Comparison of ENCODE assay signal across 9 cellular contexts in genomic region chr2:191638079-191638801, GRCh38.
A peak's percentile ranks its signal among the peaks of the same experiment; 100 is the strongest.
DNase-seq lines count a peak whose midpoint lies in the region; ATAC-seq and TF ChIP-seq lines count a peak whose summit lies in the region.
"Had no signal": no experiment of that assay in that cellular context is flagged by ENCODE, and none has a peak within 500 bp of the region (broad histone marks: within the 10 kb centered on the region; RNA-seq: fewer than 3 reads in every experiment).

No MANE protein-coding gene starts in this region.

- peak; percentile 32 for ATAC-seq in DND-41 (ENCODE audit: insufficient read depth, low read depth)
- peak; percentile 26 for ATAC-seq in GM21515 (IDR thresholded peaks at IDR 0.05; ENCODE audit: unreplicated experiment)
- ATAC-seq in stimulated activated naive CD8-positive, alpha-beta T cell treated with anti-CD3 and anti-CD28 coated beads, Interleukin-15, Interleukin-2, amounts not matched to agents 100 U/mL and 50 U/mL, for 24 hours: peak; percentile 20
- ATAC-seq in GM18873 (IDR thresholded peaks at IDR 0.05; ENCODE audit: low FRiP score, unreplicated experiment): no peak

- peak overlapping the region; percentile 85 for H3K27ac ChIP-seq in DND-41 (ENCODE audit: low read length)
- H3K27ac ChIP-seq: KMS-11 had no signal

- H2AFZ ChIP-seq in DND-41 (ENCODE audit: low read depth, low read length): peak overlapping the region; percentile 53

- H3K4me1 ChIP-seq in DND-41 (ENCODE audit: insufficient read depth, low read length): peaks cover 46% of the 10 kb centered on the region

- H3K4me2 ChIP-seq in DND-41 (ENCODE audit: insufficient read depth, low read length): peak overlapping the region; percentile 60

- no peaks in the 10 kb centered on the region for H3K79me2 ChIP-seq in DND-41 (ENCODE audit: insufficient read depth, low read length)

- TF ChIP-seq CTCF in DND-41 (IDR thresholded peaks at IDR 0.05; ENCODE audit: borderline replicate concordance, extremely low read depth, low read length, poor library complexity, severe bottlenecking) (no peak), epithelial cell of esophagus (IDR thresholded peaks at IDR 0.05; ENCODE audit: insufficient read depth, low read depth, low read length, missing control alignments) (no peak)

- H4K20me1 ChIP-seq in DND-41 (ENCODE audit: insufficient read depth, low read length): no peaks in the 10 kb centered on the region

- no peaks in the 10 kb centered on the region for H3K36me3 ChIP-seq in DND-41 (ENCODE audit: insufficient read depth, low read length)

- DNase-seq in DND-41 (peak; percentile 35), NCI-H748 (lab: John Stamatoyannopoulos, UW; ENCODE audit: unreplicated experiment) (peak; percentile 73), epithelial cell of esophagus (ENCODE audit: low read depth) (peak; percentile 92), cortex of kidney (lab: John Stamatoyannopoulos, UW) (no peak), NCI-H524 treated with DMSO at 0.1 percent for 48 hours (lab: John Stamatoyannopoulos, UW) (no peak)
- DNase-seq in stimulated activated naive CD8-positive, alpha-beta T cell treated with anti-CD3 and anti-CD28 coated beads, Interleukin-15, Interleukin-2, amounts not matched to agents 100 U/mL and 50 U/mL, for 24 hours: no peak

- no peaks in the 10 kb centered on the region for H3K27me3 ChIP-seq in DND-41 (ENCODE audit: insufficient read depth, low read length, poor library complexity)

- peak overlapping the region; percentile 49 for H3K9ac ChIP-seq in DND-41 (ENCODE audit: low read depth, low read length)
- H3K9ac ChIP-seq: KMS-11 had no signal

- H3K9me3 ChIP-seq in DND-41 (ENCODE audit: insufficient read depth, low read length, severe bottlenecking): no peaks in the 10 kb centered on the region

- peak overlapping the region in 1 of 2 experiments; percentile 40; a peak in 2 of 4 replicates for H3K4me3 ChIP-seq in DND-41 (ENCODE audit: low read depth in 1 of 2, low read length in 2 of 2)
- no peak overlapping the region for H3K4me3 ChIP-seq in epithelial cell of esophagus (ENCODE audit: low read length)

Comparison
In these comparisons a context has a peak if more than half of its experiments do, and no peak if none do; other contexts are left out.
1. DNase-seq: peak in DND-41 (single experiment), NCI-H748 (single experiment) and epithelial cell of esophagus (single experiment); none in stimulated activated naive CD8-positive, alpha-beta T cell treated with anti-CD3 and anti-CD28 coated beads, Interleukin-15, Interleukin-2, amounts not matched to agents 100 U/mL and 50 U/mL, for 24 hours (single experiment), cortex of kidney (single experiment) and NCI-H524 treated with DMSO at 0.1 percent for 48 hours (single experiment).